Comparison of ENCODE assay signal across 2 cellular contexts in the genomic region with DNA sequence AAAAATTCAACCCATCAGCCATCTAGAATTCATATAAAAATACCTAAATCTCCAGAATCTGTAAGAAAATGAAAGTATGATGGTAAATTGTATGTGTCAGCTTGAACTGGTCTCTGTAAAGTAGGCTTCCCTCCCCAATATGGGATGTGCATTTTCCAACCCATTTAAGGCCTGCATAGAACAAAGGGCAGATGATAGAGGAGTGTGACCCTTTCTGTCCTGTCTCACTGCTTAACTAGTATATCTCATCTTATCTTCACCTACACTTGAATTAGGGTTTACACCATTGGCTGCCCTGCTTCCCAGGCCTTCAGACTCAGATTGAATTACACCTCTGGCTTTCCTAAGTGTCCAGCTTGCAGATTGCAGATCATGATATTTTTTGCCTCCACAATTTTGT. TPM values are rescaled to one million over a fixed set of nuclear protein-coding genes. Genes with fewer than 3 reads are reported as not detected.
"Had no signal": no experiment of that assay in that cellular context is flagged by ENCODE, and none has a peak within 500 bp of the region (broad histone marks: within the 10 kb centered on the region; RNA-seq: fewer than 3 reads in every experiment).

No MANE protein-coding gene starts in this region.

RNA-seq across cellular contexts. Expression of gene TRIM77, which starts 40.7 kb away (rescaled TPM):
- total RNA-seq: G401, GM12878 had no signal
- polyA plus RNA-seq: GM12878 had no signal

RNA-seq across cellular contexts. Expression of gene TRIM49, which starts 57.6 kb away (rescaled TPM):
- total RNA-seq: GM12878 had no signal
- polyA plus RNA-seq: GM12878 had no signal
